Comparison of ENCODE assay signal across 12 cellular contexts in the genomic region with DNA sequence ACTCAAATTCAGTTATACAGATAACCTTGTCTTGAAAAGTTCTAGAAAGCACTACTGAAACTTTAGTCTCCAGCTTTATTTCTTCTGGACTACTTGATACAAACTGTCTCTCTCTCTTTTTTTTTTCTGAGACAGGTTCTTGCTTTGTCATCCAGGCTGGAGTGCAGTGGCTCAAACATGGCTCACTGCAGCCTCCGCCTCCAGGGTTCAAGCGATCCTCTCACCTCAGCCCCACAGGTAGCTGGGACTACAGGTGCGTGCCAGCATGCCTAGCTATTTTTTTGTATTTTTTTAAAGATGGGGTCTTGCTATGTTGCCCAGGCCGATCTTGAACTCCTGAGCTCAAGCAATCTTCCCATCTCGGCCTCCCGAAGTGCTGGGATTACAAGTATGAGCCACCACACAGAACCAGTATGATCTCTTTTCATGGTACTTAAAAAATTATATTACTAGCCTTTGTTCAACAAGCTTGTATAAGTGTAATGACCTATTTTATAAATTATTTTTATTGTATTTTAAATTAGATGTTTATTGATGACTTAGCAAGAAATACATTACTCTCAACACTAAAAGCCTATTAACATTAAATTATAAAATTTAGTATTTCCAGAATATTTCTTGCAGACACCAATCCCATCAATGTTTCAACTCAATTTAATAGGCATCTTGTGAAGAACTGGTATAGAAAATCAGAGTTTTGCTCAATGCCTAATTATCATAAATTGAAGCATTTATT. TPM values are rescaled to one million over a fixed set of nuclear protein-coding genes. Genes with fewer than 3 reads are reported as not detected.
DNase-seq lines count a peak whose midpoint lies in the region; ATAC-seq, FAIRE-seq and TF ChIP-seq lines count a peak whose summit lies in the region.
"Had no signal": no experiment of that assay in that cellular context is flagged by ENCODE, and none has a peak within 500 bp of the region (broad histone marks: within the 10 kb centered on the region; RNA-seq: fewer than 3 reads in every experiment).

No MANE protein-coding gene starts in this region.

- H3K4me1 ChIP-seq in Panc1 (ENCODE audit: control insufficient read depth, insufficient read depth, low read length) (no peaks in the 10 kb centered on the region; the same call in 1 of the 2 replicates), right lobe of liver (no peaks in the 10 kb centered on the region), neuronal stem cell (ENCODE audit: control insufficient read depth in 2 of 2, insufficient read depth in 1 of 2, low read depth in 1 of 2, low read length in 2 of 2) (no peaks in the 10 kb centered on the region), mesendoderm (ENCODE audit: control insufficient read depth, low read depth, low read length) (no peaks in the 10 kb centered on the region)

- no peak overlapping the region for H3K9ac ChIP-seq in neuronal stem cell (ENCODE audit: low read depth, low read length, poor library complexity)
- H3K9ac ChIP-seq in mesendoderm (ENCODE audit: low read length) = no peak overlapping the region

- intact Hi-C loops in Panc1 (cut with micrococcal nuclease; ENCODE audit: unreplicated experiment) (no loop called here), right lobe of liver (cut with DNase I) (no loop called here)

- H3K27me3 ChIP-seq in Panc1 (ENCODE audit: control insufficient read depth, insufficient read depth, low read length) (no peaks in the 10 kb centered on the region), right lobe of liver (no peaks in the 10 kb centered on the region), neuronal stem cell (ENCODE audit: control insufficient read depth in 3 of 3, insufficient read depth in 3 of 3, low read depth in 1 of 3, low read length in 3 of 3) (no peaks in the 10 kb centered on the region), mesendoderm (ENCODE audit: insufficient read depth, low read length, poor library complexity) (no peaks in the 10 kb centered on the region)

- H3K27ac ChIP-seq in Panc1 (ENCODE audit: low read length) (no peak overlapping the region), right lobe of liver (peak overlapping the region; percentile 20 to 77 (median 39)), neuronal stem cell (replicated peaks; ENCODE audit: low read length) (no peak overlapping the region), mesendoderm (ENCODE audit: low read depth, low read length) (no peak overlapping the region)

- H3K79me2 ChIP-seq in mesendoderm (ENCODE audit: control insufficient read depth, insufficient read depth, low read length) = no peaks in the 10 kb centered on the region

- no peak for TF ChIP-seq POLR2A in right lobe of liver (IDR thresholded peaks at IDR 0.05)

- H3K4ac ChIP-seq in neuronal stem cell (ENCODE audit: low read length) = no peak overlapping the region
- H3K4ac ChIP-seq in mesendoderm (ENCODE audit: low read depth, low read length) = no peak overlapping the region

- in situ Hi-C loops in Panc1 (cut with HindIII; ENCODE audit: low pct_unique_long_range_greater_than_20kb, low sequenced_read_pairs) = no loop called here

- H3K36me3 ChIP-seq in Panc1 (ENCODE audit: control insufficient read depth, insufficient read depth, low read length) (no peaks in the 10 kb centered on the region), right lobe of liver (no peaks in the 10 kb centered on the region), neuronal stem cell (replicated peaks in 1 of 2; ENCODE audit: control insufficient read depth in 2 of 2, insufficient read depth in 2 of 2, low read length in 2 of 2) (no peaks in the 10 kb centered on the region), mesendoderm (ENCODE audit: control insufficient read depth, insufficient read depth, low read length) (no peaks in the 10 kb centered on the region)

- H3K18ac ChIP-seq in neuronal stem cell (ENCODE audit: low read length) = no peak overlapping the region
- no peak overlapping the region for H3K18ac ChIP-seq in mesendoderm (ENCODE audit: low read length)

- no peak overlapping the region for H2AFZ ChIP-seq in neuronal stem cell (ENCODE audit: low read length)

- H2BK15ac ChIP-seq in neuronal stem cell (ENCODE audit: low read length) = no peak overlapping the region
- H2BK15ac ChIP-seq in mesendoderm (replicated peaks; ENCODE audit: low read depth) = no peak overlapping the region

- H3K23ac ChIP-seq in neuronal stem cell (ENCODE audit: low read depth, low read length, poor library complexity) (no peak overlapping the region), mesendoderm (ENCODE audit: low read length) (no peak overlapping the region)

- no peak for TF ChIP-seq CTCF in Panc1 (IDR thresholded peaks at IDR 0.05)
- no peak for TF ChIP-seq CTCF in right lobe of liver (IDR thresholded peaks at IDR 0.05)
- no peak for TF ChIP-seq CTCF in GM10248 (IDR thresholded peaks at IDR 0.05; ENCODE audit: control extremely low read depth, extremely low read depth, low read depth, missing control alignments)

- BruUV-seq in Panc1 (replicated peaks; lab: Mats Ljungman, UMichigan) = no TSS peak

- no peak overlapping the region for H4K5ac ChIP-seq in mesendoderm (ENCODE audit: low read length)

- H2BK120ac ChIP-seq in neuronal stem cell (ENCODE audit: low read depth, low read length) = no peak overlapping the region
- no peak overlapping the region for H2BK120ac ChIP-seq in mesendoderm (ENCODE audit: low read depth, low read length)

- POLR2A ChIA-PET in Panc1 (lab: Charles Lee) (no interaction called here), GM10248 (lab: Yijun Ruan, JAX) (interaction anchor here (0.5 to 0.7 kb wide), 2 partner anchors 52 to 116 kb away, joined by 4 read pairs; no protein-coding TSS in a partner anchor)

- H2BK12ac ChIP-seq in neuronal stem cell (ENCODE audit: low read length) = no peak overlapping the region

- H4K8ac ChIP-seq in neuronal stem cell (ENCODE audit: low read depth, low read length) (no peak overlapping the region), mesendoderm (ENCODE audit: low read depth, low read length) (no peak overlapping the region)

- ATAC-seq in GM18508 (IDR thresholded peaks at IDR 0.05; ENCODE audit: insufficient read depth, unreplicated experiment) (peak; percentile 17), Panc1 (no peak), right lobe of liver (peak in 3 of 4 donors; percentile 14 to 66 (median 54))
- ATAC-seq: SK-N-SH treated with all-trans-retinoic acid at 6 μM for 48 hours had no signal

- no peak overlapping the region for H3K14ac ChIP-seq in neuronal stem cell (ENCODE audit: low read length)

- no peaks in the 10 kb centered on the region for H3K9me3 ChIP-seq in Panc1 (ENCODE audit: control insufficient read depth, insufficient read depth, low read depth, low read length)
- H3K9me3 ChIP-seq in right lobe of liver = no peaks in the 10 kb centered on the region
- no peaks in the 10 kb centered on the region for H3K9me3 ChIP-seq in neuronal stem cell (replicated peaks in 1 of 2; ENCODE audit: control insufficient read depth in 2 of 2, insufficient read depth in 1 of 2, low read depth in 1 of 2, low read length in 2 of 2)

- H3K4me2 ChIP-seq in neuronal stem cell (ENCODE audit: insufficient read depth, low read length, poor library complexity, severe bottlenecking) (no peak overlapping the region), mesendoderm (ENCODE audit: low read length) (no peak overlapping the region)

- H2AK5ac ChIP-seq in neuronal stem cell (ENCODE audit: low read depth, low read length) (no peak overlapping the region), mesendoderm (ENCODE audit: low read length) (no peak overlapping the region)

- H3K4me3 ChIP-seq in Panc1 (ENCODE audit: low read depth in 2 of 2, low read length in 2 of 2) (peak overlapping the region; percentile 31 to 64), right lobe of liver (peak overlapping the region; percentile 20 to 41 (median 40)), neuronal stem cell (ENCODE audit: low read length in 2 of 2) (no peak overlapping the region), mesendoderm (ENCODE audit: low read length) (no peak overlapping the region)

- WGBS in right lobe of liver (ENCODE audit: insufficient coverage, low coverage, low lambda C conversion rate, missing lambda C conversion rate) = 49% methylated on average over 5 of the region's 6 CpGs
- no CpG with 5 or more reads among the region's 6 CpGs for whole genome bisulfite sequencing in neuronal stem cell (ENCODE audit: extremely low coverage in 2 of 2, insufficient read length in 2 of 2, insufficient replicate concordance in 1 of 2), 2 donors
- WGBS in mesendoderm (ENCODE audit: extremely low coverage, insufficient coverage, low lambda C conversion rate) = no CpG with 5 or more reads among the region's 6 CpGs

- H4K91ac ChIP-seq in neuronal stem cell (ENCODE audit: low read depth, low read length, poor library complexity) = no peak overlapping the region

- no peak overlapping the region for H3K56ac ChIP-seq in mesendoderm (ENCODE audit: low read length)

- H2BK5ac ChIP-seq in neuronal stem cell (ENCODE audit: low read length) (no peak overlapping the region), mesendoderm (ENCODE audit: low read length) (no peak overlapping the region)

- CTCF ChIA-PET in Panc1 (lab: Charles Lee) (no interaction called here), GM10248 (lab: Yijun Ruan, JAX) (interaction anchor here (0.9 to 1.7 kb wide), 6 partner anchors 10 to 180 kb away, joined by 3 to 5 read pairs (median 3); no protein-coding TSS in a partner anchor)

- no peaks in the 10 kb centered on the region for H3K79me1 ChIP-seq in neuronal stem cell (ENCODE audit: low read depth, low read length)
- no peaks in the 10 kb centered on the region for H3K79me1 ChIP-seq in mesendoderm (ENCODE audit: low read length)

- DNase-seq in Panc1 (ENCODE audit: low read depth, low spot score) (no peak), right lobe of liver (no peak), neuronal stem cell (ENCODE audit: low spot score) (no peak), GM10248 (ENCODE audit: extremely low spot score) (no peak), DMS79 treated with DMSO at 0.1 percent for 48 hours (lab: John Stamatoyannopoulos, UW) (no peak), mesendoderm (no peak)
- DNase-seq: kidney had no signal

- peak; percentile 43 for FAIRE-seq in A204.1 (lab: Jason Lieb, UNC)
- FAIRE-seq: GM12892, urothelium cell line had no signal

RNA-seq across cellular contexts. Expression of a gene that starts 36.1 kb away (rescaled TPM):
- total RNA-seq in Panc1 (2021; ENCODE audit: unreplicated experiment) = 24.8 TPM
- polyA plus RNA-seq in Panc1 (2012; ENCODE audit: insufficient read length) = 7.5 TPM
- 1 to 10 TPM; 4.5 to 9.3 (median 7.1) TPM for total RNA-seq in right lobe of liver
- 86.1 TPM for polyA plus RNA-seq in neuronal stem cell (2013, experiment 1 of 2)
- polyA plus RNA-seq in neuronal stem cell (2013, experiment 2 of 2) = 92.2 TPM
- 78.0 TPM for polyA plus RNA-seq in mesendoderm (2013, experiment 1 of 2)
- polyA plus RNA-seq in mesendoderm (2013, experiment 2 of 2) = 80.5 TPM

Comparison
In these comparisons a context has a peak if more than half of its experiments do, and no peak if none do; other contexts are left out.
1. H3K27ac ChIP-seq: peak in right lobe of liver (3 of 3); none in Panc1 (single experiment), neuronal stem cell (single experiment) and mesendoderm (single experiment).
2. H3K4me3 ChIP-seq: peak in Panc1 (2 of 2) and right lobe of liver (3 of 3); none in neuronal stem cell (0 of 2) and mesendoderm (single experiment).